8 cellular contexts compared by ENCODE assay signal in the genomic region with DNA sequence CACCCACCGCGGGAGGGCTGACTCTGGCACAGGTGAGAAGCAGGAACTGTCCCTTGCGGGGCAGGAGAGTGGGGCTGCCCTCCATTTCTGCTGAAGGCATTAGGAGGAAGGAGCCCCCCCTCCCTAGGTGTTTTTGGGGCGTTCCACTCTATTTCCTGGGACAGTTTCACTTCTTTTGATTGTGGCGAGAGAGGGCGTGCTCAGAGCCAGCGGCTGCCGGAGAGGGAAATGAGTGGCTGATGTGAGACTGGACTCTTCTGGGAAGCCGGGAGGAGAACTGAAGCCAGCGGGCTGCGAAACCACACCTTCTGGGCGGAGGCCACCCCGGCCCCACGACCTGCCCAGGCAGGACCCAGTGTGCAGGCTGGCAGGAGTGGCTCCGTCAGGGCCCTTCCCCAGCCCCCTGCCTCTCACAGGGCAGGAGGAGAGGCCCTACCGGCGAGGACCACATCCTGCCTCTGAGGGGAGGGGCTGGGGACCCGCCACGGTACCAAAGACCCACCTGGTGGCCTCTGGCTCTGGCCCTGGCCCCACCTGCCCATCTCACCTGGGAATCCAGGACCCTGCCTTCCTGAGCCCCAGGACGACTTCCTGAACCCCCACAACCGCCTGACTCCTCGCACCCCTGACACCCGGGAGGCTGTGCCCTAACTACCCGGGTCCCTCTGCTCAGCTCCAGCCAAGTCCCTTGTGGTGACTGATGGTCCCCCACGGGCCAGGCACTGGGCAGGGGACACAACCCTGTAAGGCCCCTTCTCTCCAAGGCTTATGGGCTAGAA. TPM values are rescaled to one million over a fixed set of nuclear protein-coding genes. Genes with fewer than 3 reads are reported as not detected.
DNase-seq lines count a peak whose midpoint lies in the region; ATAC-seq and TF ChIP-seq lines count a peak whose summit lies in the region.

No MANE protein-coding gene starts in this region.

- no peaks in the 10 kb centered on the region for H3K9me3 ChIP-seq in MM.1S (replicated peaks; ENCODE audit: insufficient read depth, low read length)
- H3K9me3 ChIP-seq in esophagus (ENCODE audit: control insufficient read depth in 2 of 2, insufficient read depth in 1 of 2, low read depth in 1 of 2, low read length in 1 of 2) = no peaks in the 10 kb centered on the region
- H3K9me3 ChIP-seq in ovary = no peaks in the 10 kb centered on the region
- H3K9me3 ChIP-seq in thyroid gland = no peaks in the 10 kb centered on the region

- no peaks in the 10 kb centered on the region for H3K27me3 ChIP-seq in MM.1S (replicated peaks; ENCODE audit: insufficient read depth, low read length)
- no peaks in the 10 kb centered on the region for H3K27me3 ChIP-seq in esophagus (ENCODE audit: control insufficient read depth in 1 of 2, insufficient read depth in 2 of 2, low read length in 2 of 2)
- no peaks in the 10 kb centered on the region for H3K27me3 ChIP-seq in ovary
- H3K27me3 ChIP-seq in thyroid gland = no peaks in the 10 kb centered on the region

- H3K4me3 ChIP-seq in MM.1S (ENCODE audit: low read length) = peak overlapping the region; percentile 62
- H3K4me3 ChIP-seq in esophagus (ENCODE audit: low read depth in 1 of 2, low read length in 2 of 2) = peak overlapping the region; percentile 35 to 37
- no peak overlapping the region for H3K4me3 ChIP-seq in ovary
- no peak overlapping the region for H3K4me3 ChIP-seq in thyroid gland (replicated peaks in 1 of 3)

- H3F3A ChIP-seq in MM.1S (ENCODE audit: insufficient read depth, low read length) = peaks cover 22% of the 10 kb centered on the region

- intact Hi-C loops in ovary (cut with DNase I) (no loop called here), thyroid gland (cut with DNase I) (no loop called here)

- H3K4me1 ChIP-seq in MM.1S (ENCODE audit: low read length) (peaks cover 29% of the 10 kb centered on the region), esophagus (ENCODE audit: control insufficient read depth in 2 of 2, insufficient read depth in 2 of 2, low read length in 1 of 2) (peaks cover 29 to 56% of the 10 kb centered on the region in 2 donors), ovary (ENCODE audit: insufficient read depth) (peaks cover 37% of the 10 kb centered on the region), thyroid gland (peaks cover 59 to 67% of the 10 kb centered on the region in 2 donors)

- no peaks in the 10 kb centered on the region; the same call in 1 of the 2 replicates for H4K20me1 ChIP-seq in MM.1S (ENCODE audit: insufficient read depth, low read length)

- 22 to 36% methylated on average over 22 to 25 of the region's 25 CpGs for WGBS in esophagus, 2 donors
- WGBS in ovary, 3 donors = 49 to 53% (median 52%) methylated on average over 22 to 25 of the region's 25 CpGs
- 7 to 23% methylated on average over 8 to 20 of the region's 25 CpGs for WGBS in thyroid gland, 2 donors

- H3K27ac ChIP-seq in MM.1S (ENCODE audit: low read length) = peak overlapping the region; percentile 86
- H3K27ac ChIP-seq in esophagus (ENCODE audit: low read depth in 2 of 2, low read length in 1 of 2) = peak overlapping the region; percentile 88 to 96
- peak overlapping the region; percentile 4 to 59 for H3K27ac ChIP-seq in ovary
- peak overlapping the region; percentile 63 to 76 (median 73) for H3K27ac ChIP-seq in thyroid gland

- H3K9me2 ChIP-seq in MM.1S (replicated peaks; ENCODE audit: insufficient read depth, low read length) = no peaks in the 10 kb centered on the region

- in situ Hi-C loops in G401 (cut with HindIII; ENCODE audit: low sequenced_read_pairs) = no loop called here

- TF ChIP-seq POLR2A in ovary (IDR thresholded peaks at IDR 0.05) (no peak), thyroid gland (IDR thresholded peaks at IDR 0.05) (peak in 1 of 2 donors; percentile 42)

- peak overlapping the region; percentile 44; the same call in 1 of the 2 replicates for H2AFZ ChIP-seq in MM.1S (ENCODE audit: low read length)

- ATAC-seq in GM21723 (IDR thresholded peaks at IDR 0.05; ENCODE audit: unreplicated experiment) = peak; percentile 52

- TF ChIP-seq EP300 in ovary (IDR thresholded peaks at IDR 0.05) = no peak

- no peak for TF ChIP-seq CTCF in MM.1S (IDR thresholded peaks at IDR 0.05; ENCODE audit: low read length)
- TF ChIP-seq CTCF in ovary (IDR thresholded peaks at IDR 0.05) = no peak
- peak in 1 of 6 experiments; percentile 5 for TF ChIP-seq CTCF in thyroid gland (IDR thresholded peaks at IDR 0.05)

- no peaks in the 10 kb centered on the region for H3K36me3 ChIP-seq in MM.1S (replicated peaks; ENCODE audit: insufficient read depth, low read length)
- H3K36me3 ChIP-seq in esophagus (ENCODE audit: control insufficient read depth in 2 of 2, insufficient read depth in 2 of 2, low read length in 1 of 2) = peaks cover 7 to 39% of the 10 kb centered on the region in 2 donors
- H3K36me3 ChIP-seq in ovary = no peaks in the 10 kb centered on the region
- peaks cover 11 to 14% of the 10 kb centered on the region in 2 donors for H3K36me3 ChIP-seq in thyroid gland

- DNase-seq in G401 (ENCODE audit: low spot score) = peak; percentile 10
- peak; percentile 91 for DNase-seq in MM.1S
- peak; percentile 24 to 38 for DNase-seq in activated CD8-positive, alpha-beta memory T cell treated with anti-CD3 and anti-CD28 coated beads for 4 hours (ENCODE audit: low read depth in 2 of 2)
- DNase-seq in ovary = peak in 1 of 5 donors; percentile 58
- DNase-seq in thyroid gland = peak; percentile 89
- no peak for DNase-seq in RKO (ENCODE audit: low spot score)

- peaks cover 58% of the 10 kb centered on the region for H3K79me2 ChIP-seq in MM.1S (ENCODE audit: low read length)

- peak overlapping the region; percentile 100 for H3K4me2 ChIP-seq in MM.1S (ENCODE audit: low read depth, low read length)

- H3K9ac ChIP-seq in MM.1S (ENCODE audit: low read length) = peak overlapping the region; percentile 74

RNA-seq across cellular contexts. Expression of gene MPND, which starts 25.9 kb away (rescaled TPM):
- 29.5 and 51.3 TPM in 2 replicates for total RNA-seq in G401 (2014; rRNA removed; shearing (Covaris generic))
- polyA plus RNA-seq in esophagus (10 to 100 TPM; 13.5 to 15.5 TPM), ovary (10 to 100 TPM in 1 of 2 donors, 1 to 10 TPM in 1; 2.4 to 14.5 TPM)
- total RNA-seq in ovary (10 to 100 TPM in 5 of 7 donors, 1 to 10 TPM in 2; 5.2 to 31.1 (median 20.3) TPM), thyroid gland (10 to 100 TPM in 2 of 4 donors, 1 to 10 TPM in 2; 5.6 to 10.5 (median 9.3) TPM)

RNA-seq across cellular contexts. Expression of gene STAP2, which starts 30.7 kb away (rescaled TPM):
- 26.0 and 29.8 TPM in 2 replicates for total RNA-seq in G401 (2014; rRNA removed; shearing (Covaris generic))
- polyA plus RNA-seq in esophagus (100 to 1,000 TPM in 1 of 2 donors, 10 to 100 TPM in 1; 99.2 to 126 TPM), ovary (10 to 100 TPM in 1 of 2 donors, 1 to 10 TPM in 1; 9.7 to 18.8 TPM)
- total RNA-seq in ovary (10 to 100 TPM; 10.3 to 32.5 (median 17.5) TPM), thyroid gland (10 to 100 TPM; 12.1 to 50.6 (median 29.7) TPM)

RNA-seq across cellular contexts. Expression of gene SH3GL1, which starts 31.0 kb away (rescaled TPM):
- 95.8 and 109 TPM in 2 replicates for total RNA-seq in G401 (2014; rRNA removed; shearing (Covaris generic))
- polyA plus RNA-seq in esophagus = 100 to 1,000 TPM; 123 to 242 TPM
- 10 to 100 TPM; 20.5 to 88.6 (median 68.3) TPM for total RNA-seq in ovary
- 10 to 100 TPM in 1 of 2 donors, 1 to 10 TPM in 1; 6.9 to 57.5 TPM for polyA plus RNA-seq in ovary
- 10 to 100 TPM; 33.1 to 42.4 (median 36.7) TPM for total RNA-seq in thyroid gland

RNA-seq across cellular contexts. Expression of gene CHAF1A, which starts 33.1 kb away (rescaled TPM):
- total RNA-seq in G401 (2014; rRNA removed; shearing (Covaris generic)) = 39.4 and 46.0 TPM in 2 replicates
- polyA plus RNA-seq in esophagus (10 to 100 TPM; 10.8 to 11.7 TPM), ovary (1 to 10 TPM; 7.3 to 8.6 TPM)
- total RNA-seq in ovary (10 to 100 TPM in 1 of 7 donors, 1 to 10 TPM in 6; 4.7 to 10.4 (median 7.5) TPM), thyroid gland (1 to 10 TPM; 4.1 to 5.1 (median 4.4) TPM)

Comparison
In these comparisons a context has a peak if more than half of its experiments do, and no peak if none do; other contexts are left out.
1. H3K27ac ChIP-seq: peak in every context shown above with its lines; median percentile 92 in esophagus; 86 in MM.1S; 73 in thyroid gland; 32 in ovary.
2. H3K4me3 ChIP-seq: peak in MM.1S (single experiment) and esophagus (2 of 2); none in ovary (single experiment) and thyroid gland (0 of 3).